Comparison of ENCODE assay signal across 1 cellular context in the genomic region with DNA sequence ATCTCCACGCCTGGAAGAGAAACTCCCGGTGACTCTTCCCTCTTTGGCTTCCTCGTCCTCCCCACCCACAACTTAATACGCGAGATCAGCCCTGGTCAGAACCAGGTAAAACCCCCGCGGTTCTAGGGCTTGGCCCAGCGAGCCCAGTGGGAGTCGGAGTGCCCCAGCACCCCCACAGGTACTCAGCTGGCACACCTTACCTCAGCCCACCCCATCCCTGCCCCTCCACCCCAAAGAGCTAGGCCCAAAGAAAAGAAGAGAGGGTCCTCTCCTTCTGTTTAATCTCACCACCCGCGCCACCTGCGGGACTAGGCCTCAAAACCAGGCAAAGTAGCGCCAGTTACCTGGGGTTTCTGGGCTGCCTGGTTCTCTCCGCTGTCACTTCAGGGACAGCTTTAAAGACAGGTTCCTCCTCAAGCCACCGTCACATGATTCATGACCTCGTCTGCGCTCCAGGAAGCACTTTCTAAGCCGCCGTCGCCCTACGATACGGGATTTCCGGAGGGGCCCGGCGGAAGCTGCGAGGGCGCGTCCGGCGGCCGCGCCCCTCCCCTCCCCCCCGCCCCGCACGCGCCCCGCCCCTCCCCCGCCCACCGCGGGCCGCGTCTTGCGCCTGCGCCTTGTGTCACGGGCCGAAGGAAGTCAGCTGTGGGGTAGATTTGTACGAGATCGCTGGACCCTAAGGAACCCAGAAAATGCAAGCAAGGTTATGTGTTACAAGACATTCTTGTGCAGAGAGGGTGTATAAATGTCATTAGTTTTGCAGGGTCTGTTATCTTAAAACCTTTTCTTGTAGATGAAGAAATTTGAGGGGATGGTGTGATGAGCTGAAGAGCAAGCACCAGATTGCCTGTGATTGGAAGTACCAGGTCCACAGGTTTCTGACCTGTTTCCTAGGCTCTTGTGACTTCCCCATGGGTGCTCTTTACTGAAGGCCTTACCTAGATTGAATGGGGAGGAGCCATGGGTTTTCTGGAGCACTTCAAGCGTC.
TF ChIP-seq lines count a peak whose summit lies in the region.

A gene with protein sequence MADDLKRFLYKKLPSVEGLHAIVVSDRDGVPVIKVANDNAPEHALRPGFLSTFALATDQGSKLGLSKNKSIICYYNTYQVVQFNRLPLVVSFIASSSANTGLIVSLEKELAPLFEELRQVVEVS (minus strand): TSS at position 437 of the 991 bp plus-strand sequence. CDS start 464 bp downstream, outside the sequence.

TF ChIP-seq in K562, 482 proteins besides CTCF, POLR2A, EP300 and RAD21 (continued from another document):
- TF ChIP-seq TAF1 (IDR thresholded peaks at IDR 0.05; ENCODE audit: control insufficient read depth, extremely low read depth, insufficient read depth, low read length, severe bottlenecking) (peak; percentile 62), HDGF (IDR thresholded peaks at IDR 0.05) (no peak), LCOR (CRISPR knock-in tag; IDR thresholded peaks at IDR 0.05) (0 out of 2 replicates have a peak, but pooled peaks have one; percentile 59), ASH1L (IDR thresholded peaks at IDR 0.05; ENCODE audit: borderline replicate concordance, low read depth, partially characterized antibody) (no peak), ZBTB7A (IDR thresholded peaks at IDR 0.05; ENCODE audit: borderline replicate concordance, control insufficient read depth, low read depth, low read length) (peak; percentile 49; the same call in 1 of the 2 replicates), FOXJ3 (CRISPR knock-in tag; IDR thresholded peaks at IDR 0.05) (no peak), BMI1 (IDR thresholded peaks at IDR 0.05; ENCODE audit: low read length) (no peak), MEIS2 (IDR thresholded peaks at IDR 0.05; ENCODE audit: partially characterized antibody) (peak; percentile 54), ZNF354B (CRISPR knock-in tag; IDR thresholded peaks at IDR 0.05) (no peak)
- TF ChIP-seq, protein P1, sequence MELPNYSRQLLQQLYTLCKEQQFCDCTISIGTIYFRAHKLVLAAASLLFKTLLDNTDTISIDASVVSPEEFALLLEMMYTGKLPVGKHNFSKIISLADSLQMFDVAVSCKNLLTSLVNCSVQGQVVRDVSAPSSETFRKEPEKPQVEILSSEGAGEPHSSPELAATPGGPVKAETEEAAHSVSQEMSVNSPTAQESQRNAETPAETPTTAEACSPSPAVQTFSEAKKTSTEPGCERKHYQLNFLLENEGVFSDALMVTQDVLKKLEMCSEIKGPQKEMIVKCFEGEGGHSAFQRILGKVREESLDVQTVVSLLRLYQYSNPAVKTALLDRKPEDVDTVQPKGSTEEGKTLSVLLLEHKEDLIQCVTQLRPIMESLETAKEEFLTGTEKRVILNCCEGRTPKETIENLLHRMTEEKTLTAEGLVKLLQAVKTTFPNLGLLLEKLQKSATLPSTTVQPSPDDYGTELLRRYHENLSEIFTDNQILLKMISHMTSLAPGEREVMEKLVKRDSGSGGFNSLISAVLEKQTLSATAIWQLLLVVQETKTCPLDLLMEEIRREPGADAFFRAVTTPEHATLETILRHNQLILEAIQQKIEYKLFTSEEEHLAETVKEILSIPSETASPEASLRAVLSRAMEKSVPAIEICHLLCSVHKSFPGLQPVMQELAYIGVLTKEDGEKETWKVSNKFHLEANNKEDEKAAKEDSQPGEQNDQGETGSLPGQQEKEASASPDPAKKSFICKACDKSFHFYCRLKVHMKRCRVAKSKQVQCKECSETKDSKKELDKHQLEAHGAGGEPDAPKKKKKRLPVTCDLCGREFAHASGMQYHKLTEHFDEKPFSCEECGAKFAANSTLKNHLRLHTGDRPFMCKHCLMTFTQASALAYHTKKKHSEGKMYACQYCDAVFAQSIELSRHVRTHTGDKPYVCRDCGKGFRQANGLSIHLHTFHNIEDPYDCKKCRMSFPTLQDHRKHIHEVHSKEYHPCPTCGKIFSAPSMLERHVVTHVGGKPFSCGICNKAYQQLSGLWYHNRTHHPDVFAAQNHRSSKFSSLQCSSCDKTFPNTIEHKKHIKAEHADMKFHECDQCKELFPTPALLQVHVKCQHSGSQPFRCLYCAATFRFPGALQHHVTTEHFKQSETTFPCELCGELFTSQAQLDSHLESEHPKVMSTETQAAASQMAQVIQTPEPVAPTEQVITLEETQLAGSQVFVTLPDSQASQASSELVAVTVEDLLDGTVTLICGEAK (IDR thresholded peaks at IDR 0.05): peak; percentile 93
- TF ChIP-seq, protein P1 (CRISPR knock-in tag; IDR thresholded peaks at IDR 0.05): no peak
- TF ChIP-seq, protein P2, sequence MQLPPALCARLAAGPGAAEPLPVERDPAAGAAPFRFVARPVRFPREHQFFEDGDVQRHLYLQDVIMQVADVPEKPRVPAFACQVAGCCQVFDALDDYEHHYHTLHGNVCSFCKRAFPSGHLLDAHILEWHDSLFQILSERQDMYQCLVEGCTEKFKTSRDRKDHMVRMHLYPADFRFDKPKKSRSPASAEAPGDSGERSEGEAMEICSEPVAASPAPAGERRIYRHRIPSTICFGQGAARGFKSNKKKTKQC (CRISPR knock-in tag; IDR thresholded peaks at IDR 0.05): no peak
